Comparison of ENCODE assay signal across 8 cellular contexts in the genomic region with DNA sequence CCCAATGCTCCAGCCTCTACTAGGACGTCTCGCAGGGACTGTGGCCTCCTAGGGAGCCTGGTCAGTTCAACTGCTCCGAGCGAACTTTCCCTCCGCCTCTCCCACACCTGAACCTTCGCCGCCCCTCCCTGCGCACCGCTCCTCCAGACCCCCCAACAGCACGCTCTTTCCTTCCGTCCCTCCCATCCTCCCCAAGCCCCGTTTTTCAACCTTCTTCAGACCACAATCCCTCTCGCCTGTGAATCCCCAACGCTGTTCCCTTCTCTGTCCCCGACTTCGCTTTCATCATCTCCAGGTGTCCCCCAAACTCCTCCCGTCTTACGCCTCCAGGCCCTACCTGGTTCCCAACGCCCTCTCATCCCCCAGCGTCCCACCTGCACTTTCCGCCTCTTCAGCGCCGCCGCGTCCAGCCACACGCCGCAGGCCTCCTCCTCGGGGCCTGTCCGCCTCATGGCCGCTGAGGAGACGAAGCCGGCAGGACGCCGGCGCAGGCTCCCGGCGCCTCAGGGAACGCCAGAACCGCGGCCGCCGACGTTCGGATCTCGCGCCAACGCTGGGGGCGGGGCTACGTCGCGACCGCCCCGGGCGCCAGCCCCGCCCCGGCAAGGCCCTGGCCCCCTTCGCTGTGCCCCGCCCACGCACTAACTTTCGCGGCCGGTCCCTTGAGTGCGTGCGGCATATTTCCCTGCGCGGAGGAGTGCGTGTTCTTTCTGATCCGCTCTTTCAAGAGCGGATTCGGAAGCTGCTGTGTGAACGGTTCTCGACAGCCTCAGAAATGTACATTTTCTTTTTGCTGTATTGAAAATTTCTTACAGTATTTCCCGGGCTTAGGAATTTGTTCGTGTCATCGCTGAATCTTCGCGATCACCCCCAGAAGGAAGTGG.
DNase-seq lines count a peak whose midpoint lies in the region; ATAC-seq and TF ChIP-seq lines count a peak whose summit lies in the region.

AUNIP (minus strand) TSS at position 552 of the 884 bp plus-strand sequence; CDS start at position 452, 100 bp downstream.

- DNase-seq in AG08395 (ENCODE audit: low spot score) (peak; percentile 98), NCI-H446 treated with DMSO at 0.1 percent for 48 hours (lab: John Stamatoyannopoulos, UW) (peak; percentile 71), left kidney (ENCODE audit: low read depth, low spot score) (peak; percentile 95)
- DNase-seq in activated CD4-positive, alpha-beta T cell treated with anti-CD3 and anti-CD28 coated beads for 4 hours = peak; percentile 94
- peak; percentile 91 to 93 for DNase-seq in stimulated activated CD4-positive, alpha-beta T cell treated with anti-CD3 and anti-CD28 coated beads, Interleukin-1b, Interleukin-23, amount 100 ng/mL, for 4 hours (ENCODE audit: low read depth in 2 of 2)

- H3K27ac ChIP-seq in cingulate gyrus (ENCODE audit: low read depth, low read length) = peak within 1 kb of the TSS; percentile 32

- ATAC-seq in HG03280 (IDR thresholded peaks at IDR 0.05; ENCODE audit: unreplicated experiment) = peak; percentile 82

- TF ChIP-seq POLR2A in GM18951 (IDR thresholded peaks at IDR 0.05; ENCODE audit: extremely low read depth, insufficient read depth, insufficient read length) = peak; percentile 82

- in situ Hi-C loops in GM18951 (cut with MboI; ENCODE audit: low sequenced_read_pairs, unreplicated experiment) = no loop called here

Comparison
In these comparisons a context has a peak if more than half of its experiments do, and no peak if none do; other contexts are left out.
1. Peak in every context shown above with its lines: DNase-seq, ATAC-seq and H3K27ac ChIP-seq.